Comparison of ENCODE assay signal across 22 cellular contexts in the genomic region with DNA sequence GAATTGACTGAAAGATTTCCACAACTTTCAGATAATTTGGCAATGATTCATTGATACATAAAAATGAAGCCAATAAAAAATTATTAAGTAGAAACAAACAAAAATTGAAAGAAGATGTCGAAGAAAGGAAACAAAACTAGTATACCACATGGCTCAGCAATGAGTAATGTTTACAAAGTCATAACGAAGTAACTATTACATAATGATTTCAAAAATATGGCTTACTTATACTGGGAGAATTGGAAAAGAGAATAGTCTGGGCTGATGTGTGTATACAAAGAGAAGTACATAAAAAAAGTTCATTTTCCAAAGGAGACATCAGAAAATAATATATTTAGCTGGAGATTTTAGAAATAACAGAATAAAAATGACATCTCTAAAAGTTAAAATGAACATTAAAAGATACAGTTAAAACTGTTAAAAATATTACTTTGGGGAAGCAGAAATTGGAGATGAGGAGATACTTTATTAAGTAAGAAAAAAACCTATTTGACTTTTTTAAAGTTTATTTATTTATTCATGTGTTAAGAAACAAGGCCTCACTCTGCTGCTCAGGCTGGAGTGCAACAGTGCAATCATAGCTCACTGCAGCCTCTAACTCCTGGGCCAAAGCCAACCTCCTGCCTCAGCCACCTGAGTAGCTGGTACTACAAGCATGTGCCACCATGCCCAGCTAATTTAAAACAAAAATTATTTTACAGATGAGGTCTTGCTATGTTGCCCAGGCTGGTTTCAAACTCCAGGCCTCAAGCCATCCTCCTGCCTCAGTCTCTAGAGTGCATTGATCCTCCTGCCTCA.
DNase-seq lines count a peak whose midpoint lies in the region; ATAC-seq, FAIRE-seq and TF ChIP-seq lines count a peak whose summit lies in the region.
"Had no signal": no experiment of that assay in that cellular context is flagged by ENCODE, and none has a peak within 500 bp of the region (broad histone marks: within the 10 kb centered on the region; RNA-seq: fewer than 3 reads in every experiment).

No MANE protein-coding gene starts in this region.

- H3K36me3 Mint-ChIP-seq in stimulated activated memory B cell treated with anti-CD40 and anti-IgM and Interleukin-4, amounts not matched to agents 10 μg/mL and 1 μg/mL and 100 μg/mL, for 72 hours, result no peaks in the 10 kb centered on the region
- H3K36me3 Mint-ChIP-seq: CD4-positive, CD25-positive, alpha-beta regulatory T cell; CD8-positive, alpha-beta T cell had no signal

- H3K27me3 ChIP-seq in bronchial epithelial cell (ENCODE audit: control insufficient read depth, insufficient read depth, low read length), result no peaks in the 10 kb centered on the region
- H3K27me3 ChIP-seq: BLaER1 had no signal

- no peaks in the 10 kb centered on the region for H3K27me3 Mint-ChIP-seq in stimulated activated memory B cell treated with anti-CD40 and anti-IgM and Interleukin-4, amounts not matched to agents 10 μg/mL and 1 μg/mL and 100 μg/mL, for 72 hours
- H3K27me3 Mint-ChIP-seq: B cell; CD4-positive, CD25-positive, alpha-beta regulatory T cell had no signal

- peak; percentile 20 for ATAC-seq in stimulated activated memory B cell treated with anti-CD40 and anti-IgM and Interleukin-4, amounts not matched to agents 10 μg/mL and 1 μg/mL and 100 μg/mL, for 72 hours
- ATAC-seq in HG03354 (IDR thresholded peaks at IDR 0.05; ENCODE audit: poor library complexity, severe bottlenecking, unreplicated experiment) (no peak), GM19023 (IDR thresholded peaks at IDR 0.05; ENCODE audit: unreplicated experiment) (no peak)
- ATAC-seq: CD8-positive, alpha-beta T cell; GM12878 had no signal

- FAIRE-seq in bronchial epithelial cell (lab: Jason Lieb, UNC), result no peak
- FAIRE-seq: A204.1, GM12878, H54 had no signal

- peak; percentile 23 for DNase-seq in DMS 273 (lab: John Stamatoyannopoulos, UW; ENCODE audit: unreplicated experiment)
- no peak for DNase-seq in DMS 273 treated with DMSO at 0.1 percent for 48 hours (lab: John Stamatoyannopoulos, UW)
- peak; percentile 38 for DNase-seq in ELR (ENCODE audit: low read depth)
- DNase-seq in bronchial epithelial cell (ENCODE audit: low read depth), result peak; percentile 27
- DNase-seq in NCI-H2081 treated with DMSO at 0.1 percent for 48 hours (lab: John Stamatoyannopoulos, UW), result no peak
- DNase-seq: Caco-2; CD4-positive, CD25-positive, alpha-beta regulatory T cell; CD8-positive, alpha-beta T cell; DMS153; DND-41; GDM1; GOT3; HFFc6 had no signal

- H3K27ac Mint-ChIP-seq in stimulated activated memory B cell treated with anti-CD40 and anti-IgM and Interleukin-4, amounts not matched to agents 10 μg/mL and 1 μg/mL and 100 μg/mL, for 72 hours, result no peak overlapping the region
- H3K27ac Mint-ChIP-seq: B cell; CD4-positive, CD25-positive, alpha-beta regulatory T cell; CD8-positive, alpha-beta T cell; HFFc6 had no signal

- no peak overlapping the region for H3K4me3 ChIP-seq in bronchial epithelial cell (ENCODE audit: low read depth, low read length)
- H3K4me3 ChIP-seq: BLaER1, GM12878, HAP-1 had no signal

- no peaks in the 10 kb centered on the region for H3K9me3 Mint-ChIP-seq in stimulated activated memory B cell treated with anti-CD40 and anti-IgM and Interleukin-4, amounts not matched to agents 10 μg/mL and 1 μg/mL and 100 μg/mL, for 72 hours

- H3K36me3 ChIP-seq in bronchial epithelial cell (ENCODE audit: control insufficient read depth, insufficient read depth, low read length), result no peaks in the 10 kb centered on the region
- H3K36me3 ChIP-seq: BLaER1, HAP-1 had no signal

- H3K4me1 Mint-ChIP-seq in stimulated activated memory B cell treated with anti-CD40 and anti-IgM and Interleukin-4, amounts not matched to agents 10 μg/mL and 1 μg/mL and 100 μg/mL, for 72 hours, result no peaks in the 10 kb centered on the region
- H3K4me1 Mint-ChIP-seq: B cell; CD4-positive, CD25-positive, alpha-beta regulatory T cell had no signal

- H3K4me3 Mint-ChIP-seq in stimulated activated memory B cell treated with anti-CD40 and anti-IgM and Interleukin-4, amounts not matched to agents 10 μg/mL and 1 μg/mL and 100 μg/mL, for 72 hours, result no peak overlapping the region
- H3K4me3 Mint-ChIP-seq: B cell; CD4-positive, CD25-positive, alpha-beta regulatory T cell; CD8-positive, alpha-beta T cell; HFFc6 had no signal

- TF ChIP-seq CTCF in bronchial epithelial cell (IDR thresholded peaks at IDR 0.05; ENCODE audit: insufficient read depth, low read length, severe bottlenecking), result no peak

Comparison
In these comparisons a context has a peak if more than half of its experiments do, and no peak if none do; other contexts are left out.
1. DNase-seq: peak in DMS 273 (single experiment), ELR (single experiment) and bronchial epithelial cell (single experiment); none in DMS 273 treated with DMSO at 0.1 percent for 48 hours (single experiment) and NCI-H2081 treated with DMSO at 0.1 percent for 48 hours (single experiment).